21 cellular contexts compared by ENCODE assay signal in genomic region chr15:69841046-69841828, GRCh38.
A peak's percentile ranks its signal among the peaks of the same experiment; 100 is the strongest.
DNase-seq lines count a peak whose midpoint lies in the region; ATAC-seq and TF ChIP-seq lines count a peak whose summit lies in the region.
"Had no signal": no experiment of that assay in that cellular context is flagged by ENCODE, and none has a peak within 500 bp of the region (broad histone marks: within the 10 kb centered on the region; RNA-seq: fewer than 3 reads in every experiment).

No MANE protein-coding gene starts in this region.

- H3K36me3 Mint-ChIP-seq in T-helper 17 cell (ENCODE audit: low read depth) (no peaks in the 10 kb centered on the region), mesothelial cell of epicardium (no peaks in the 10 kb centered on the region)

- H3K27ac ChIP-seq in GM23248, result no peak overlapping the region
- H3K27ac ChIP-seq: A549, C4-2B, HL-60, KMS-11, RWPE1, SJCRH30 had no signal

- WGBS in GM23248 (ENCODE audit: low coverage in 1 of 2, low lambda C conversion rate in 2 of 2, missing lambda C conversion rate in 2 of 2), 2 experiments, result 39 to 40% methylated on average over 23 to 24 of the region's 24 CpGs

- in situ Hi-C loops in GM23248 (cut with MboI), result no loop called here

- H3K4me1 Mint-ChIP-seq in T-helper 17 cell (peaks cover 3% of the 10 kb centered on the region), mesothelial cell of epicardium (peaks cover 10% of the 10 kb centered on the region)

- no peaks in the 10 kb centered on the region for H4K20me1 ChIP-seq in GM23248 (ENCODE audit: insufficient read depth)

- peak; percentile 38 for DNase-seq in AG08395 (ENCODE audit: low spot score)
- peak; percentile 30 for DNase-seq in GM23248
- no peak for DNase-seq in T-helper 17 cell
- DNase-seq in mesothelial cell of epicardium (ENCODE audit: low spot score in 2 of 2, unreplicated experiment in 2 of 2), result no peak
- no peak for DNase-seq in activated CD4-positive, alpha-beta T cell treated with anti-CD3 and anti-CD28 coated beads, Interleukin-2, amount 50 U/mL, for 4 hours
- no peak for DNase-seq in medulla oblongata (ENCODE audit: extremely low spot score)
- DNase-seq: DMS79, MV-4-11, NCI-H1436 treated with DMSO at 0.1 percent for 48 hours, NCI-H2029, NCI-H446 treated with DMSO at 0.1 percent for 48 hours, PC-3, SJCRH30, SW 1271 had no signal

- H3K79me2 ChIP-seq in GM23248 (ENCODE audit: insufficient read depth), result no peaks in the 10 kb centered on the region

- peak overlapping the region; percentile 70 for H3K27ac Mint-ChIP-seq in T-helper 17 cell
- peak overlapping the region; percentile 39 for H3K27ac Mint-ChIP-seq in mesothelial cell of epicardium

- H3F3A ChIP-seq in GM23248 (ENCODE audit: insufficient read depth), result no peaks in the 10 kb centered on the region

- H3K36me3 ChIP-seq in GM23248 (ENCODE audit: low read depth), result no peaks in the 10 kb centered on the region
- H3K36me3 ChIP-seq: SJCRH30 had no signal

- no peak overlapping the region for H3K9ac ChIP-seq in GM23248
- H3K9ac ChIP-seq: KMS-11 had no signal

- TF ChIP-seq CTCF in mesothelial cell of epicardium (IDR thresholded peaks at IDR 0.05; ENCODE audit: unreplicated experiment), result no peak

- H3K4me1 ChIP-seq in GM23248 (ENCODE audit: insufficient read depth), result no peaks in the 10 kb centered on the region
- H3K4me1 ChIP-seq: A549, SJCRH30 had no signal

- no peak overlapping the region for H2AFZ ChIP-seq in GM23248

- no peaks in the 10 kb centered on the region for H3K9me3 ChIP-seq in GM23248 (ENCODE audit: low read depth)
- H3K9me3 ChIP-seq in T-helper 17 cell (ENCODE audit: control insufficient read depth, low read length, poor library complexity, severe bottlenecking), result no peaks in the 10 kb centered on the region
- H3K9me3 ChIP-seq: A549, SJCRH30 had no signal

- peaks cover 17% of the 10 kb centered on the region for H3K27me3 ChIP-seq in GM23248 (replicated peaks; ENCODE audit: insufficient read depth)

- no peak for ATAC-seq in T-helper 17 cell
- ATAC-seq in HG02970 (IDR thresholded peaks at IDR 0.05; ENCODE audit: low FRiP score, unreplicated experiment), result no peak
- ATAC-seq in HG03175 (IDR thresholded peaks at IDR 0.05; ENCODE audit: unreplicated experiment), result no peak
- ATAC-seq: A549, PC-3 had no signal

- peaks cover 9% of the 10 kb centered on the region for H3K27me3 Mint-ChIP-seq in T-helper 17 cell
- peaks cover 8% of the 10 kb centered on the region for H3K27me3 Mint-ChIP-seq in mesothelial cell of epicardium (ENCODE audit: low read depth)

- H3K4me3 ChIP-seq in GM23248, result no peak overlapping the region
- H3K4me3 ChIP-seq: A549, SJCRH30 had no signal

- H3K9me3 Mint-ChIP-seq in mesothelial cell of epicardium, result no peaks in the 10 kb centered on the region

- no peak overlapping the region for H3K4me3 Mint-ChIP-seq in T-helper 17 cell
- H3K4me3 Mint-ChIP-seq in mesothelial cell of epicardium, result no peak overlapping the region

- no peak overlapping the region for H3K4me2 ChIP-seq in GM23248 (ENCODE audit: unreplicated experiment)
- H3K4me2 ChIP-seq: A549, KMS-11 had no signal

- no peaks in the 10 kb centered on the region for H3K9me2 ChIP-seq in GM23248 (ENCODE audit: insufficient read depth)

Comparison
In these comparisons a context has a peak if more than half of its experiments do, and no peak if none do; other contexts are left out.
1. DNase-seq: peak in AG08395 (single experiment) and GM23248 (single experiment); none in T-helper 17 cell (0 of 3), mesothelial cell of epicardium (0 of 2), activated CD4-positive, alpha-beta T cell treated with anti-CD3 and anti-CD28 coated beads, Interleukin-2, amount 50 U/mL, for 4 hours (0 of 2) and medulla oblongata (single experiment).